Comparison of ENCODE assay signal across 8 cellular contexts in genomic region chrX:39907964-39908616, GRCh38.
A peak's percentile ranks its signal among the peaks of the same experiment; 100 is the strongest.
DNase-seq lines count a peak whose midpoint lies in the region; ATAC-seq and TF ChIP-seq lines count a peak whose summit lies in the region.

No MANE protein-coding gene starts in this region.

- H3K36me3 ChIP-seq in HUES48 (ENCODE audit: control insufficient read depth, insufficient read depth, low read length), result no peaks in the 10 kb centered on the region

- H3K4me1 ChIP-seq in HUES48 (ENCODE audit: control insufficient read depth, insufficient read depth, low read length), result peaks cover 7% of the 10 kb centered on the region; the same call in 1 of the 2 replicates

- no peaks in the 10 kb centered on the region for H3K36me3 Mint-ChIP-seq in dendritic cell treated with granulocyte-macrophage colony-stimulating factor and Interleukin-4, amounts not matched to agents 40 ng/mL and 50 ng/mL, for 4 days (ENCODE audit: low read depth)
- H3K36me3 Mint-ChIP-seq in mesothelial cell of epicardium, result no peaks in the 10 kb centered on the region

- peaks cover 27% of the 10 kb centered on the region for H3K27me3 Mint-ChIP-seq in dendritic cell treated with granulocyte-macrophage colony-stimulating factor and Interleukin-4, amounts not matched to agents 40 ng/mL and 50 ng/mL, for 4 days
- no peaks in the 10 kb centered on the region for H3K27me3 Mint-ChIP-seq in mesothelial cell of epicardium (ENCODE audit: low read depth)

- no peaks in the 10 kb centered on the region for H3K9me3 Mint-ChIP-seq in dendritic cell treated with granulocyte-macrophage colony-stimulating factor and Interleukin-4, amounts not matched to agents 40 ng/mL and 50 ng/mL, for 4 days
- peaks cover 6% of the 10 kb centered on the region for H3K9me3 Mint-ChIP-seq in mesothelial cell of epicardium

- H3K27ac Mint-ChIP-seq in dendritic cell treated with granulocyte-macrophage colony-stimulating factor and Interleukin-4, amounts not matched to agents 40 ng/mL and 50 ng/mL, for 4 days, result no peak overlapping the region
- peak overlapping the region; percentile 68 for H3K27ac Mint-ChIP-seq in mesothelial cell of epicardium

- no peaks in the 10 kb centered on the region; the same call in 1 of the 2 replicates for H3K27me3 ChIP-seq in HUES48 (ENCODE audit: control insufficient read depth, insufficient read depth, low read length)

- H3K27ac ChIP-seq in HUES48 (ENCODE audit: low read depth, low read length), result peak overlapping the region; percentile 73

- no peak overlapping the region for H3K9ac ChIP-seq in HUES48 (ENCODE audit: low read depth, low read length)

- H3K9me3 ChIP-seq in HUES48 (ENCODE audit: control insufficient read depth, insufficient read depth, low read length), result 0 out of 2 replicates have a peak, but pooled peaks cover 1% of the 10 kb centered on the region

- no peak for ATAC-seq in HG02973 (IDR thresholded peaks at IDR 0.05; ENCODE audit: unreplicated experiment)
- no peak for ATAC-seq in HG03097 (IDR thresholded peaks at IDR 0.05; ENCODE audit: low FRiP score, unreplicated experiment)

- peaks cover 38% of the 10 kb centered on the region for H3K4me1 Mint-ChIP-seq in dendritic cell treated with granulocyte-macrophage colony-stimulating factor and Interleukin-4, amounts not matched to agents 40 ng/mL and 50 ng/mL, for 4 days (ENCODE audit: low read depth)
- peaks cover 37% of the 10 kb centered on the region for H3K4me1 Mint-ChIP-seq in mesothelial cell of epicardium

- H3K4me3 Mint-ChIP-seq in dendritic cell treated with granulocyte-macrophage colony-stimulating factor and Interleukin-4, amounts not matched to agents 40 ng/mL and 50 ng/mL, for 4 days, result peak overlapping the region; percentile 53
- no peak overlapping the region for H3K4me3 Mint-ChIP-seq in mesothelial cell of epicardium

- TF ChIP-seq CTCF in mesothelial cell of epicardium (IDR thresholded peaks at IDR 0.05; ENCODE audit: unreplicated experiment), result no peak

- intact Hi-C loops in dendritic cell treated with granulocyte-macrophage colony-stimulating factor and Interleukin-4, amounts not matched to agents 40 ng/mL and 50 ng/mL, for 4 days (cut with micrococcal nuclease), result loop anchor here (10.0 kb wide), 1 partner anchor 53 kb away; no protein-coding TSS in a partner anchor

- no peak overlapping the region for H3K4me3 ChIP-seq in HUES48 (ENCODE audit: low read depth, low read length)

- peak; percentile 84 for DNase-seq in AG08395 (ENCODE audit: low spot score)
- DNase-seq in mesothelial cell of epicardium (ENCODE audit: low spot score in 2 of 2, unreplicated experiment in 2 of 2), result no peak
- no peak for DNase-seq in NCI-H1930 (lab: John Stamatoyannopoulos, UW)
- no peak for DNase-seq in NCI-H1436 (lab: John Stamatoyannopoulos, UW)
